In genomic region chr10:35090162-35090954, GRCh38 we compare ENCODE assay signal across 8 cellular contexts. TPM values are rescaled to one million over a fixed set of nuclear protein-coding genes. Genes with fewer than 3 reads are reported as not detected.
DNase-seq lines count a peak whose midpoint lies in the region; ATAC-seq, FAIRE-seq and TF ChIP-seq lines count a peak whose summit lies in the region.

TSS of gene CUL2 (minus strand) at chr10:35090341. CDS start at chr10:35071317, 19,024 bp downstream.

- H3K27ac ChIP-seq in mammary epithelial cell (ENCODE audit: insufficient read depth, low read depth, low read length) = peak within 1 kb of the TSS; percentile 62
- peak within 1 kb of the TSS; percentile 81 to 94 for H3K27ac ChIP-seq in small intestine (ENCODE audit: low read depth in 1 of 2, low read length in 1 of 2)

- TF ChIP-seq CTCF in AG04449 (IDR thresholded peaks at IDR 0.05; ENCODE audit: insufficient read depth, low read length, missing control alignments) (no peak), WI38 (IDR thresholded peaks at IDR 0.05; ENCODE audit: low read depth, low read length) (no peak), mammary epithelial cell (conservative IDR thresholded peaks at IDR 0.05 in 1 of 2, IDR thresholded peaks at IDR 0.05 in 1 of 2; ENCODE audit: extremely low read depth in 1 of 2, insufficient read depth in 1 of 2, low read depth in 1 of 2, low read length in 2 of 2) (no peak)

- CTCF ChIA-PET in AG04449 (lab: Yijun Ruan, JAX) = interaction anchor here (1.1 to 1.4 kb wide), 3 partner anchors 36 to 424 kb away, joined by 3 read pairs; no protein-coding TSS in a partner anchor
- CTCF ChIA-PET in mammary epithelial cell (lab: Charles Lee; ENCODE audit: low non-redundant PET) = interaction anchor here (0.6 to 0.7 kb wide), 2 partner anchors 10 to 105 kb away, joined by 5 to 6 read pairs; no protein-coding TSS in a partner anchor

- in situ Hi-C loops in mammary epithelial cell (cut with MboI; ENCODE audit: low sequenced_read_pairs in 2 of 2) = no loop called here

- H3K9me3 ChIP-seq in mammary epithelial cell (replicated peaks; ENCODE audit: insufficient read depth, low read length) (peaks cover 3% of the 10 kb centered on the region), small intestine (ENCODE audit: control insufficient read depth, low read depth) (no peaks in the 10 kb centered on the region)

- H3K79me2 ChIP-seq in mammary epithelial cell (ENCODE audit: insufficient read depth, low read length) = peaks cover 49% of the 10 kb centered on the region

- peak within 1 kb of the TSS; percentile 74 for H3K9ac ChIP-seq in mammary epithelial cell (ENCODE audit: insufficient read depth, low read length)

- POLR2A ChIA-PET in AG04449 (lab: Yijun Ruan, JAX) = interaction anchor here (0.6 kb wide), 1 partner anchor 319 kb away, joined by 3 read pairs; no protein-coding TSS in a partner anchor

- H3K36me3 ChIP-seq in mammary epithelial cell (ENCODE audit: insufficient read depth, low read length) (no peaks in the 10 kb centered on the region), small intestine (ENCODE audit: control insufficient read depth in 2 of 2, insufficient read depth in 2 of 2, low read length in 2 of 2) (no peaks in the 10 kb centered on the region)

- peaks cover 3% of the 10 kb centered on the region for H3K4me1 ChIP-seq in mammary epithelial cell (ENCODE audit: insufficient read depth, low read length)
- peaks cover 4 to 5% of the 10 kb centered on the region in 2 donors for H3K4me1 ChIP-seq in small intestine (ENCODE audit: control insufficient read depth in 2 of 2, insufficient read depth in 1 of 2, low read depth in 1 of 2, low read length in 1 of 2)

- BruUV-seq in mammary epithelial cell (replicated peaks; lab: Mats Ljungman, UMichigan) = no TSS peak

- intact Hi-C loops in mammary epithelial cell (cut with micrococcal nuclease) = no loop called here

- H3K4me3 ChIP-seq in AG04449 (ENCODE audit: low read depth, low read length) (peak within 1 kb of the TSS; percentile 80), WI38 (ENCODE audit: low read depth, low read length) (peak within 1 kb of the TSS; percentile 91), mammary epithelial cell (replicated peaks in 1 of 3; ENCODE audit: insufficient read depth in 1 of 3, low read depth in 2 of 3, low read length in 3 of 3) (peak within 1 kb of the TSS; percentile 76 to 85 (median 83)), small intestine (ENCODE audit: low read depth in 1 of 2, low read length in 2 of 2) (peak within 1 kb of the TSS; percentile 95 to 99)

- H3K4me2 ChIP-seq in mammary epithelial cell (ENCODE audit: insufficient read depth, low read depth, low read length) = peak within 1 kb of the TSS; percentile 95

- no peak for FAIRE-seq in small intestine (lab: Jason Lieb, UNC)

- ATAC-seq in GM18907 (IDR thresholded peaks at IDR 0.05; ENCODE audit: unreplicated experiment) (peak; percentile 94), HG03139 (IDR thresholded peaks at IDR 0.05; ENCODE audit: unreplicated experiment) (peak; percentile 92)

- H2AFZ ChIP-seq in mammary epithelial cell (ENCODE audit: low read depth, low read length) = peak within 1 kb of the TSS; percentile 92

- H3K27me3 ChIP-seq in mammary epithelial cell (ENCODE audit: insufficient read depth, low read length) (no peaks in the 10 kb centered on the region), small intestine (ENCODE audit: control insufficient read depth in 2 of 2, insufficient read depth in 2 of 2, low read length in 2 of 2) (no peaks in the 10 kb centered on the region)

- DNase-seq in AG04449 (ENCODE audit: low read depth, low spot score) = peak; percentile 82
- DNase-seq in NCI-H2196 treated with DMSO at 0.1 percent for 48 hours (lab: John Stamatoyannopoulos, UW; ENCODE audit: unreplicated experiment) = peak; percentile 55
- peak; percentile 93 for DNase-seq in mammary epithelial cell
- DNase-seq in iPS-NIHi11 (ENCODE audit: low spot score) = peak; percentile 97
- DNase-seq in small intestine = peak; percentile 92

- dilution Hi-C loops in mammary epithelial cell (cut with HindIII; ENCODE audit: low sequenced_read_pairs) = no loop called here

- no peaks in the 10 kb centered on the region for H4K20me1 ChIP-seq in mammary epithelial cell (ENCODE audit: insufficient read depth, low read length)

- WGBS in mammary epithelial cell (ENCODE audit: low coverage, missing lambda C conversion rate) = 4% methylated on average over 17 of the region's 59 CpGs
- 0 to 1% (median 0%) methylated on average over 26 to 59 of the region's 59 CpGs for WGBS in small intestine, 3 donors

RNA-seq across cellular contexts. Expression of gene CUL2, which starts in this region (rescaled TPM):
- total RNA-seq in mammary epithelial cell = 10 to 100 TPM; 29.7 to 42.9 TPM
- 18.7 TPM for polyA plus RNA-seq in mammary epithelial cell
- polyA minus RNA-seq in mammary epithelial cell = 14.0 TPM
- polyA plus RNA-seq in small intestine = 10 to 100 TPM in 2 of 3 donors, 1 to 10 TPM in 1; 9.2 to 13.3 (median 12.1) TPM

Comparison
In these comparisons a context has a peak if more than half of its experiments do, and no peak if none do; other contexts are left out.
1. Peak in every context shown above with its lines: DNase-seq, ATAC-seq, H3K4me3 ChIP-seq and H3K27ac ChIP-seq.